8 cellular contexts compared by ENCODE assay signal in genomic region chr3:115092220-115092791, GRCh38. TPM values are rescaled to one million over a fixed set of nuclear protein-coding genes. Genes with fewer than 3 reads are reported as not detected.
DNase-seq lines count a peak whose midpoint lies in the region; ATAC-seq and TF ChIP-seq lines count a peak whose summit lies in the region.

No MANE protein-coding gene starts in this region.

- intact Hi-C loops in CD8-positive, alpha-beta T cell (cut with DNase I, micrococcal nuclease), result loop anchor here (1.0 to 2.0 kb wide), 9 partner anchors 52 to 722 kb away; partner anchors contain the start of gene ZBTB20 (in 1 of the 2)
- intact Hi-C loops in activated T-helper 2 cell treated with anti-CD3 and anti-CD28 coated beads, Interferon-gamma antibody, Interleukin-2, Interleukin-4, amounts not matched to agents 10 μg/mL and 5 μg/mL and 100 μg/mL, durations not matched to agents 14 hours and 24 hours and 36 hours (cut with micrococcal nuclease), result loop anchor here (1.0 to 5.0 kb wide), 3 partner anchors 77 to 720 kb away; no protein-coding TSS in a partner anchor

- WGBS in upper lobe of left lung, 2 donors, result 14 to 16% methylated on average over 4 of the region's 4 CpGs

- no peaks in the 10 kb centered on the region for H3K9me3 Mint-ChIP-seq in CD8-positive, alpha-beta T cell
- H3K9me3 Mint-ChIP-seq in activated T-helper 2 cell treated with anti-CD3 and anti-CD28 coated beads, Interferon-gamma antibody, Interleukin-2, Interleukin-4, amounts not matched to agents 10 μg/mL and 5 μg/mL and 100 μg/mL, durations not matched to agents 14 hours and 24 hours and 36 hours, result no peaks in the 10 kb centered on the region

- no peaks in the 10 kb centered on the region for H3K36me3 Mint-ChIP-seq in CD8-positive, alpha-beta T cell
- no peaks in the 10 kb centered on the region for H3K36me3 Mint-ChIP-seq in activated T-helper 2 cell treated with anti-CD3 and anti-CD28 coated beads, Interferon-gamma antibody, Interleukin-2, Interleukin-4, amounts not matched to agents 10 μg/mL and 5 μg/mL and 100 μg/mL, durations not matched to agents 14 hours and 24 hours and 36 hours (ENCODE audit: low read depth)

- H3K36me3 ChIP-seq in CD8-positive, alpha-beta T cell (ENCODE audit: insufficient read depth, low read length), result no peaks in the 10 kb centered on the region
- H3K36me3 ChIP-seq in OCI-LY1 (ENCODE audit: insufficient read depth, low read length) (no peaks in the 10 kb centered on the region), upper lobe of left lung (no peaks in the 10 kb centered on the region)

- POLR2A ChIA-PET in CD8-positive, alpha-beta T cell (lab: Charles Lee), result interaction anchor here (0.9 to 1.2 kb wide), 2 partner anchors 70 to 73 kb away, joined by 3 to 4 read pairs; no protein-coding TSS in a partner anchor

- no peaks in the 10 kb centered on the region for H3K4me1 ChIP-seq in CD8-positive, alpha-beta T cell (ENCODE audit: insufficient read depth, low read length)
- H3K4me1 ChIP-seq in OCI-LY1 (ENCODE audit: insufficient read depth, low read length, severe bottlenecking) (peaks cover 7% of the 10 kb centered on the region), upper lobe of left lung (peaks cover 8 to 16% (median 12%) of the 10 kb centered on the region in 4 donors)

- peaks cover 50% of the 10 kb centered on the region for H3K4me1 Mint-ChIP-seq in CD8-positive, alpha-beta T cell (ENCODE audit: low read depth)
- H3K4me1 Mint-ChIP-seq in activated T-helper 2 cell treated with anti-CD3 and anti-CD28 coated beads, Interferon-gamma antibody, Interleukin-2, Interleukin-4, amounts not matched to agents 10 μg/mL and 5 μg/mL and 100 μg/mL, durations not matched to agents 14 hours and 24 hours and 36 hours (ENCODE audit: low read depth), result no peaks in the 10 kb centered on the region

- H3K9ac ChIP-seq in OCI-LY1 (ENCODE audit: low read length), result no peak overlapping the region

- CTCF ChIA-PET in CD8-positive, alpha-beta T cell (lab: Charles Lee), result interaction anchor here (0.6 to 7.8 kb wide), 35 partner anchors 9 to 727 kb away, joined by 3 to 124 read pairs (median 4); no protein-coding TSS in a partner anchor

- H3K27me3 Mint-ChIP-seq in CD8-positive, alpha-beta T cell (ENCODE audit: low read depth), result no peaks in the 10 kb centered on the region
- H3K27me3 Mint-ChIP-seq in activated T-helper 2 cell treated with anti-CD3 and anti-CD28 coated beads, Interferon-gamma antibody, Interleukin-2, Interleukin-4, amounts not matched to agents 10 μg/mL and 5 μg/mL and 100 μg/mL, durations not matched to agents 14 hours and 24 hours and 36 hours (ENCODE audit: low read depth), result no peaks in the 10 kb centered on the region

- H3K79me2 ChIP-seq in OCI-LY1 (ENCODE audit: insufficient read depth, low read length), result no peaks in the 10 kb centered on the region

- no peak overlapping the region for H3K4me3 Mint-ChIP-seq in CD8-positive, alpha-beta T cell
- H3K4me3 Mint-ChIP-seq in activated T-helper 2 cell treated with anti-CD3 and anti-CD28 coated beads, Interferon-gamma antibody, Interleukin-2, Interleukin-4, amounts not matched to agents 10 μg/mL and 5 μg/mL and 100 μg/mL, durations not matched to agents 14 hours and 24 hours and 36 hours (ENCODE audit: low read depth), result no peak overlapping the region

- DNase-seq in CD8-positive, alpha-beta T cell, result peak; percentile 32 to 71 (median 63)
- DNase-seq in HL-60 (ENCODE audit: low read depth in 1 of 2, low spot score in 1 of 2), result peak in 1 of 2 experiments; percentile 37
- DNase-seq in activated T-helper 2 cell treated with anti-CD3 and anti-CD28 coated beads, Interferon-gamma antibody, Interleukin-2, Interleukin-4, amounts not matched to agents 10 μg/mL and 5 μg/mL and 100 μg/mL, durations not matched to agents 14 hours and 24 hours and 36 hours (ENCODE audit: low spot score), result peak; percentile 15
- DNase-seq in fibroblast of the aortic adventitia (ENCODE audit: low read depth), result peak; percentile 77
- peak; percentile 75 for DNase-seq in occipital lobe (lab: John Stamatoyannopoulos, UW)
- DNase-seq in upper lobe of left lung, result peak in 1 of 2 donors; percentile 66

- no peak for TF ChIP-seq POLR2A in upper lobe of left lung (IDR thresholded peaks at IDR 0.05)

- no peak overlapping the region for H2AFZ ChIP-seq in OCI-LY1 (ENCODE audit: low read length)

- no peaks in the 10 kb centered on the region for H3K27me3 ChIP-seq in CD8-positive, alpha-beta T cell (ENCODE audit: insufficient read depth, low read length)
- no peaks in the 10 kb centered on the region for H3K27me3 ChIP-seq in HL-60 (ENCODE audit: insufficient read depth, poor library complexity, severe bottlenecking)
- no peaks in the 10 kb centered on the region for H3K27me3 ChIP-seq in OCI-LY1 (ENCODE audit: insufficient read depth, low read length)
- H3K27me3 ChIP-seq in upper lobe of left lung, result no peaks in the 10 kb centered on the region

- H4K20me1 ChIP-seq in OCI-LY1 (ENCODE audit: insufficient read depth, low read length), result no peaks in the 10 kb centered on the region

- TF ChIP-seq EP300 in upper lobe of left lung (IDR thresholded peaks at IDR 0.05), result no peak

- H3K27ac Mint-ChIP-seq in CD8-positive, alpha-beta T cell, result peak overlapping the region; percentile 8
- no peak overlapping the region for H3K27ac Mint-ChIP-seq in activated T-helper 2 cell treated with anti-CD3 and anti-CD28 coated beads, Interferon-gamma antibody, Interleukin-2, Interleukin-4, amounts not matched to agents 10 μg/mL and 5 μg/mL and 100 μg/mL, durations not matched to agents 14 hours and 24 hours and 36 hours

- ATAC-seq in CD8-positive, alpha-beta T cell, result peak; percentile 72
- ATAC-seq in GM19328 (IDR thresholded peaks at IDR 0.05; ENCODE audit: unreplicated experiment), result peak; percentile 79
- peak; percentile 86 to 93 for ATAC-seq in upper lobe of left lung (ENCODE audit: low FRiP score in 2 of 2)

- H3F3A ChIP-seq in OCI-LY1 (ENCODE audit: insufficient read depth, low read length), result no peaks in the 10 kb centered on the region

- H3K9me2 ChIP-seq in OCI-LY1 (ENCODE audit: low read depth, low read length), result no peaks in the 10 kb centered on the region

- H3K4me3 ChIP-seq in CD8-positive, alpha-beta T cell (ENCODE audit: low read depth, low read length), result no peak overlapping the region
- no peak overlapping the region for H3K4me3 ChIP-seq in HL-60 (replicated peaks; ENCODE audit: insufficient read depth, low read length)
- H3K4me3 ChIP-seq in OCI-LY1 (ENCODE audit: low read depth, low read length, poor library complexity, severe bottlenecking), result no peak overlapping the region
- H3K4me3 ChIP-seq in fibroblast of the aortic adventitia (ENCODE audit: low read depth, low read length), result no peak overlapping the region
- no peak overlapping the region for H3K4me3 ChIP-seq in upper lobe of left lung

- TF ChIP-seq CTCF in CD8-positive, alpha-beta T cell (IDR thresholded peaks at IDR 0.05), result peak; percentile 89
- TF ChIP-seq CTCF in HL-60 (IDR thresholded peaks at IDR 0.05; ENCODE audit: insufficient read depth, low read length), result peak; percentile 55
- peak; percentile 83 for TF ChIP-seq CTCF in OCI-LY1 (IDR thresholded peaks at IDR 0.05; ENCODE audit: low read length)
- TF ChIP-seq CTCF in fibroblast of the aortic adventitia (IDR thresholded peaks at IDR 0.05; ENCODE audit: insufficient read depth, low read length), result peak; percentile 95
- TF ChIP-seq CTCF in upper lobe of left lung (IDR thresholded peaks at IDR 0.05), result peak; percentile 27 to 73 (median 56)

- no peak overlapping the region for H3K4me2 ChIP-seq in OCI-LY1 (ENCODE audit: low read length)

- H3K27ac ChIP-seq in CD8-positive, alpha-beta T cell (ENCODE audit: low read depth, low read length), result no peak overlapping the region
- H3K27ac ChIP-seq in HL-60 (replicated peaks) (no peak overlapping the region), OCI-LY1 (ENCODE audit: low read depth, low read length, poor library complexity, severe bottlenecking) (no peak overlapping the region), upper lobe of left lung (peak overlapping the region in 3 of 4 donors; percentile 1 to 62 (median 40))

- no peaks in the 10 kb centered on the region for H3K9me3 ChIP-seq in CD8-positive, alpha-beta T cell (ENCODE audit: low read length)
- H3K9me3 ChIP-seq in OCI-LY1 (ENCODE audit: low read length), result no peaks in the 10 kb centered on the region
- H3K9me3 ChIP-seq in upper lobe of left lung, result no peaks in the 10 kb centered on the region

RNA-seq across cellular contexts. Expression of gene ZBTB20, which starts 54.8 kb away (rescaled TPM):
- total RNA-seq in CD8-positive, alpha-beta T cell, result 10 to 100 TPM; 35.9 to 38.4 TPM
- 3.3 and 4.1 TPM in 2 replicates for total RNA-seq in activated T-helper 2 cell treated with anti-CD3 and anti-CD28 coated beads, Interferon-gamma antibody, Interleukin-2, Interleukin-4, amounts not matched to agents 10 μg/mL and 5 μg/mL and 100 μg/mL, durations not matched to agents 14 hours and 24 hours and 36 hours
- 35.7 and 47.2 TPM in 2 replicates for total RNA-seq in fibroblast of the aortic adventitia (ENCODE audit: low replicate concordance)
- 62.7 TPM for total RNA-seq in occipital lobe
- 100 to 1,000 TPM in 1 of 6 donors, 10 to 100 TPM in 5; 40.0 to 150 (median 65.8) TPM for total RNA-seq in upper lobe of left lung

Comparison
In these comparisons a context has a peak if more than half of its experiments do, and no peak if none do; other contexts are left out.
1. H3K27ac ChIP-seq: peak in upper lobe of left lung (3 of 4); none in CD8-positive, alpha-beta T cell (single experiment), HL-60 (single experiment) and OCI-LY1 (single experiment).
2. Peak in every context shown above with its lines, with median percentiles within 50 percentile points of each other: ATAC-seq and CTCF ChIP-seq.